8 cellular contexts compared by ENCODE assay signal in genomic region chr2:44168684-44169154, GRCh38. TPM values are rescaled to one million over a fixed set of nuclear protein-coding genes. Genes with fewer than 3 reads are reported as not detected.
A peak's percentile ranks its signal among the peaks of the same experiment; 100 is the strongest.
DNase-seq lines count a peak whose midpoint lies in the region; ATAC-seq, FAIRE-seq and TF ChIP-seq lines count a peak whose summit lies in the region.

Gene PPM1B, plus strand, starts transcription at chr2:44168875. Its CDS starts 32,325 bp downstream, at chr2:44201200.

- no peaks in the 10 kb centered on the region for H3K36me3 ChIP-seq in SJCRH30
- no peaks in the 10 kb centered on the region for H3K36me3 ChIP-seq in hepatocyte (replicated peaks; ENCODE audit: insufficient read depth, low read depth)
- H3K36me3 ChIP-seq in small intestine (ENCODE audit: control insufficient read depth in 2 of 2, insufficient read depth in 2 of 2, low read length in 2 of 2): no peaks in the 10 kb centered on the region

- peaks cover 8% of the 10 kb centered on the region for H3K4me1 ChIP-seq in SJCRH30
- peaks cover 6% of the 10 kb centered on the region for H3K4me1 ChIP-seq in hepatocyte (ENCODE audit: insufficient read depth)
- no peaks in the 10 kb centered on the region for H3K4me1 ChIP-seq in small intestine (ENCODE audit: control insufficient read depth in 2 of 2, insufficient read depth in 1 of 2, low read depth in 1 of 2, low read length in 1 of 2)

- H3K9me2 ChIP-seq in hepatocyte (replicated peaks; ENCODE audit: insufficient read depth): no peaks in the 10 kb centered on the region

- ATAC-seq in GM18502 (IDR thresholded peaks at IDR 0.05; ENCODE audit: poor library complexity, unreplicated experiment) (peak; percentile 74), HG02798 (IDR thresholded peaks at IDR 0.05; ENCODE audit: poor library complexity, unreplicated experiment) (peak; percentile 79)
- peak; percentile 69 for ATAC-seq in activated naive CD8-positive, alpha-beta T cell treated with anti-CD3 and anti-CD28 coated beads, Interleukin-2, amount 10 ng/mL, durations not matched to agents 7 days and 5 days (ENCODE audit: low read depth)

- no peaks in the 10 kb centered on the region for H3K27me3 Mint-ChIP-seq in activated naive CD8-positive, alpha-beta T cell treated with anti-CD3 and anti-CD28 coated beads, Interleukin-2, amount 10 ng/mL, durations not matched to agents 7 days and 5 days

- no peak for FAIRE-seq in small intestine (lab: Jason Lieb, UNC)

- H3K9me3 Mint-ChIP-seq in activated naive CD8-positive, alpha-beta T cell treated with anti-CD3 and anti-CD28 coated beads, Interleukin-2, amount 10 ng/mL, durations not matched to agents 7 days and 5 days: peaks cover 3% of the 10 kb centered on the region

- H3K4me3 ChIP-seq in SJCRH30 (peak within 1 kb of the TSS; percentile 93), hepatocyte (peak within 1 kb of the TSS; percentile 97), small intestine (ENCODE audit: low read depth in 1 of 2, low read length in 2 of 2) (peak within 1 kb of the TSS; percentile 93 to 98)

- WGBS in hepatocyte (ENCODE audit: low lambda C conversion rate, missing lambda C conversion rate): 2% methylated on average over 22 of the region's 49 CpGs
- WGBS in small intestine, 3 donors: 0 to 1% (median 1%) methylated on average over 32 to 49 of the region's 49 CpGs

- H3K79me2 ChIP-seq in hepatocyte: peaks cover 45% of the 10 kb centered on the region

- H3K27me3 ChIP-seq in SJCRH30 (no peaks in the 10 kb centered on the region), hepatocyte (no peaks in the 10 kb centered on the region), small intestine (ENCODE audit: control insufficient read depth in 2 of 2, insufficient read depth in 2 of 2, low read length in 2 of 2) (no peaks in the 10 kb centered on the region)

- peak in 1 of 2 experiments; percentile 100 for DNase-seq in SJCRH30
- peak; percentile 97 for DNase-seq in activated naive CD8-positive, alpha-beta T cell treated with anti-CD3 and anti-CD28 coated beads, Interleukin-2, amount 10 ng/mL, durations not matched to agents 7 days and 5 days
- peak; percentile 100 for DNase-seq in hepatocyte (ENCODE audit: low spot score)
- no peak for DNase-seq in small intestine
- DNase-seq in NCI-H146 (lab: John Stamatoyannopoulos, UW): no peak
- DNase-seq in LoVo (ENCODE audit: low spot score): no peak

- TF ChIP-seq CTCF in hepatocyte (IDR thresholded peaks at IDR 0.05; ENCODE audit: poor library complexity): no peak

- H3K4me1 Mint-ChIP-seq in activated naive CD8-positive, alpha-beta T cell treated with anti-CD3 and anti-CD28 coated beads, Interleukin-2, amount 10 ng/mL, durations not matched to agents 7 days and 5 days: peaks cover 23% of the 10 kb centered on the region

- POLR2A ChIA-PET in activated naive CD8-positive, alpha-beta T cell treated with anti-CD3 and anti-CD28 coated beads, Interleukin-2, amount 10 ng/mL, durations not matched to agents 7 days and 5 days (lab: Charles Lee): interaction anchor here (0.7 to 3.5 kb wide), 8 partner anchors 8 to 193 kb away, joined by 3 to 31 read pairs (median 4); partner anchors contain the start of genes CAMKMT and PREPL

- H3K27ac ChIP-seq in SJCRH30 (peak within 1 kb of the TSS; percentile 96), hepatocyte (peak within 1 kb of the TSS; percentile 91), small intestine (ENCODE audit: low read depth in 1 of 2, low read length in 1 of 2) (peak within 1 kb of the TSS; percentile 94 to 100)

- peak within 1 kb of the TSS; percentile 85 for H3K4me2 ChIP-seq in hepatocyte

- H3K4me3 Mint-ChIP-seq in activated naive CD8-positive, alpha-beta T cell treated with anti-CD3 and anti-CD28 coated beads, Interleukin-2, amount 10 ng/mL, durations not matched to agents 7 days and 5 days: peak within 1 kb of the TSS; percentile 98

- peak within 1 kb of the TSS; percentile 34 for H2AFZ ChIP-seq in hepatocyte

- H3K36me3 Mint-ChIP-seq in activated naive CD8-positive, alpha-beta T cell treated with anti-CD3 and anti-CD28 coated beads, Interleukin-2, amount 10 ng/mL, durations not matched to agents 7 days and 5 days: peaks cover 12% of the 10 kb centered on the region

- H3K9me3 ChIP-seq in SJCRH30 (replicated peaks) (no peaks in the 10 kb centered on the region), hepatocyte (ENCODE audit: low read depth) (no peaks in the 10 kb centered on the region), small intestine (ENCODE audit: control insufficient read depth, low read depth) (no peaks in the 10 kb centered on the region)

- peaks cover 40% of the 10 kb centered on the region for H4K20me1 ChIP-seq in hepatocyte (ENCODE audit: insufficient read depth, poor library complexity, severe bottlenecking)

- peak within 1 kb of the TSS; percentile 100 for H3K27ac Mint-ChIP-seq in activated naive CD8-positive, alpha-beta T cell treated with anti-CD3 and anti-CD28 coated beads, Interleukin-2, amount 10 ng/mL, durations not matched to agents 7 days and 5 days

RNA-seq across cellular contexts. Expression of gene PPM1B, which starts in this region (rescaled TPM):
- total RNA-seq in SJCRH30 (2014; rRNA removed; shearing (Covaris generic)): 41.5 and 52.9 TPM in 2 replicates
- 10 to 100 TPM; 59.3 to 60.4 TPM for total RNA-seq in activated naive CD8-positive, alpha-beta T cell treated with anti-CD3 and anti-CD28 coated beads, Interleukin-2, amount 10 ng/mL, durations not matched to agents 7 days and 5 days
- total RNA-seq in hepatocyte: 48.1 and 49.1 TPM in 2 replicates
- polyA plus RNA-seq in hepatocyte (36.0 and 39.1 TPM in 2 replicates), small intestine (10 to 100 TPM; 24.3 to 29.7 (median 27.1) TPM)

Comparison
In these comparisons a context has a peak if more than half of its experiments do, and no peak if none do; other contexts are left out.
1. DNase-seq: peak in activated naive CD8-positive, alpha-beta T cell treated with anti-CD3 and anti-CD28 coated beads, Interleukin-2, amount 10 ng/mL, durations not matched to agents 7 days and 5 days (single experiment) and hepatocyte (single experiment); none in small intestine (single experiment), NCI-H146 (single experiment) and LoVo (single experiment).
2. Peak in every context shown above with its lines, with median percentiles within 50 percentile points of each other: ATAC-seq, H3K27ac ChIP-seq and H3K4me3 ChIP-seq.